17 cellular contexts compared by ENCODE assay signal in genomic region chr12:121107681-121108080, GRCh38.
"Had no signal": no experiment of that assay in that cellular context is flagged by ENCODE, and none has a peak within 500 bp of the region (broad histone marks: within the 10 kb centered on the region; RNA-seq: fewer than 3 reads in every experiment).

No MANE protein-coding gene starts in this region.

- H3K9me3 ChIP-seq: adrenal gland, colonic mucosa, left lung had no signal

- H3K27ac ChIP-seq: adrenal gland, colonic mucosa, left lung had no signal

- DNase-seq: activated CD4-positive, alpha-beta T cell treated with anti-CD3 and anti-CD28 coated beads, Interleukin-2, amount 50 U/mL, for 4 hours; activated CD4-positive, CD25-positive, alpha-beta regulatory T cell treated with anti-CD3 and anti-CD28 coated beads, Interleukin-2, amount 50 U/mL, for 72 hours; activated naive CD4-positive, alpha-beta T cell treated with anti-CD3 and anti-CD28 coated beads for 36 hours; adrenal gland; colonic mucosa; kidney; left lung; natural killer cell; occipital lobe; small intestine; stimulated activated CD4-positive, alpha-beta T cell treated with anti-CD3 and anti-CD28 coated beads, Interleukin-4, amount 100 ng/mL, for 4 hours; stimulated activated CD8-positive, alpha-beta memory T cell treated with anti-CD3 and anti-CD28 coated beads, Interleukin-4, amount 100 ng/mL, for 48 hours; stimulated activated naive CD8-positive, alpha-beta T cell treated with anti-CD3 and anti-CD28 coated beads, Interleukin-15, Interleukin-2, amounts not matched to agents 100 U/mL and 50 U/mL, for 24 hours; transverse colon had no signal

- ATAC-seq: esophagus mucosa; left lung; natural killer cell; stimulated activated naive CD8-positive, alpha-beta T cell treated with anti-CD3 and anti-CD28 coated beads, Interleukin-15, Interleukin-2, amounts not matched to agents 100 U/mL and 50 U/mL, for 24 hours had no signal

- H3K27me3 ChIP-seq: adrenal gland, colonic mucosa, left lung, transverse colon had no signal

- H3K9me3 Mint-ChIP-seq: memory B cell, natural killer cell had no signal

- H3K4me3 ChIP-seq: adrenal gland, colonic mucosa, left lung, transverse colon had no signal

- H3K4me1 ChIP-seq: colonic mucosa had no signal

- H3K4me3 Mint-ChIP-seq: activated naive CD4-positive, alpha-beta T cell treated with anti-CD3 and anti-CD28 coated beads for 36 hours; memory B cell; natural killer cell had no signal

- H3K36me3 Mint-ChIP-seq: natural killer cell had no signal

- H3K27ac Mint-ChIP-seq: activated naive CD4-positive, alpha-beta T cell treated with anti-CD3 and anti-CD28 coated beads for 36 hours; activated T-helper 2 cell treated with anti-CD3 and anti-CD28 coated beads, Interferon-gamma antibody, Interleukin-2, Interleukin-4, amounts not matched to agents 10 μg/mL and 5 μg/mL and 100 μg/mL, durations not matched to agents 14 hours and 24 hours and 36 hours; memory B cell; natural killer cell had no signal

- H3K36me3 ChIP-seq: adrenal gland, colonic mucosa, left lung, transverse colon had no signal
